ENCODE assay signal across 9 cellular contexts in genomic region chr10:103416436-103417147, GRCh38. TPM values are rescaled to one million over a fixed set of nuclear protein-coding genes. Genes with fewer than 3 reads are reported as not detected.
DNase-seq lines count a peak whose midpoint lies in the region; ATAC-seq, FAIRE-seq and TF ChIP-seq lines count a peak whose summit lies in the region.
"Had no signal": no experiment of that assay in that cellular context is flagged by ENCODE, and none has a peak within 500 bp of the region (broad histone marks: within the 10 kb centered on the region; RNA-seq: fewer than 3 reads in every experiment).

No MANE protein-coding gene starts in this region.

- peak; percentile 69 for TF ChIP-seq RAD21 in SK-N-SH (IDR thresholded peaks at IDR 0.05; ENCODE audit: low read length)

- no peaks in the 10 kb centered on the region; the same call in 1 of the 2 replicates for H3K79me2 ChIP-seq in SK-N-SH (ENCODE audit: insufficient read depth)

- no peak for DNase-seq in D721Med (ENCODE audit: insufficient read length, low spot score)
- peak; percentile 59 for DNase-seq in HTR-8/SVneo (ENCODE audit: insufficient read length, low spot score)
- peak; percentile 50 for DNase-seq in SK-N-SH
- DNase-seq in amniotic epithelial cell (ENCODE audit: low read depth), result peak; percentile 62
- DNase-seq in right cardiac atrium, result peak in 2 of 3 donors; percentile 53 to 81
- peak; percentile 73 for DNase-seq in small intestine

- H3K9me2 ChIP-seq in SK-N-SH, result no peaks in the 10 kb centered on the region

- peaks cover 3% of the 10 kb centered on the region for H3F3A ChIP-seq in SK-N-SH (replicated peaks; ENCODE audit: insufficient read depth)

- peaks cover 72 to 83% of the 10 kb centered on the region in 2 experiments for H3K36me3 ChIP-seq in SK-N-SH (replicated peaks in 1 of 2; ENCODE audit: control insufficient read depth in 1 of 2, insufficient read depth in 2 of 2, low read length in 1 of 2)
- peaks cover 28 to 37% of the 10 kb centered on the region in 2 donors for H3K36me3 ChIP-seq in small intestine (ENCODE audit: control insufficient read depth in 2 of 2, insufficient read depth in 2 of 2, low read length in 2 of 2)

- no peak overlapping the region for H3K27ac ChIP-seq in SK-N-SH (ENCODE audit: low read depth in 2 of 2, low read length in 1 of 2)
- H3K27ac ChIP-seq in right cardiac atrium (ENCODE audit: low read length), result no peak overlapping the region
- H3K27ac ChIP-seq in small intestine (ENCODE audit: low read depth in 1 of 2, low read length in 1 of 2), result no peak overlapping the region

- no peak overlapping the region for H2AFZ ChIP-seq in SK-N-SH (ENCODE audit: low read depth)

- H3K27me3 ChIP-seq in SK-N-SH (ENCODE audit: insufficient read depth) (no peaks in the 10 kb centered on the region), right cardiac atrium (ENCODE audit: control insufficient read depth, insufficient read depth) (no peaks in the 10 kb centered on the region), small intestine (ENCODE audit: control insufficient read depth in 2 of 2, insufficient read depth in 2 of 2, low read length in 2 of 2) (no peaks in the 10 kb centered on the region)

- H4K20me1 ChIP-seq in SK-N-SH (ENCODE audit: insufficient read depth), result 0 out of 2 replicates have a peak, but pooled peaks cover 4% of the 10 kb centered on the region

- H3K4me3 ChIP-seq in SK-N-SH (ENCODE audit: low read depth in 2 of 2, low read length in 1 of 2), result no peak overlapping the region
- no peak overlapping the region for H3K4me3 ChIP-seq in right cardiac atrium (ENCODE audit: low read length)
- H3K4me3 ChIP-seq in small intestine (ENCODE audit: low read depth in 1 of 2, low read length in 2 of 2), result no peak overlapping the region

- no peaks in the 10 kb centered on the region for H3K9me3 ChIP-seq in SK-N-SH
- H3K9me3 ChIP-seq in right cardiac atrium (ENCODE audit: control insufficient read depth, low read length), result no peaks in the 10 kb centered on the region
- no peaks in the 10 kb centered on the region for H3K9me3 ChIP-seq in small intestine (ENCODE audit: control insufficient read depth, low read depth)

- no peak overlapping the region for H3K9ac ChIP-seq in SK-N-SH

- intact Hi-C loops in right cardiac atrium (cut with DNase I), result loop anchor here in 2 of 4 donors (1.0 to 10.0 kb wide), 3 partner anchors 66 to 268 kb away; no protein-coding TSS in a partner anchor

- H3K4me2 ChIP-seq in SK-N-SH, result no peak overlapping the region

- CTCF ChIA-PET in SK-N-SH (lab: Yijun Ruan, JAX), result interaction anchor here (0.6 to 7.1 kb wide), 40 partner anchors 14 to 293 kb away, joined by 3 to 83 read pairs (median 4); partner anchors contain the start of gene CALHM1

- WGBS in SK-N-SH (ENCODE audit: low lambda C conversion rate), result 60% methylated on average over 8 of the region's 8 CpGs
- WGBS in right cardiac atrium, result 48% methylated on average over 8 of the region's 8 CpGs
- WGBS in small intestine, 3 donors, result 45 to 56% (median 48%) methylated on average over 8 of the region's 8 CpGs

- FAIRE-seq in D721Med (lab: Jason Lieb, UNC) (no peak), HTR-8/SVneo (lab: Jason Lieb, UNC) (no peak), small intestine (lab: Jason Lieb, UNC) (no peak)

- ATAC-seq in right cardiac atrium (peak; percentile 41 to 51), GM18868 (IDR thresholded peaks at IDR 0.05; ENCODE audit: unreplicated experiment) (no peak), GM18909 (IDR thresholded peaks at IDR 0.05; ENCODE audit: poor library complexity, unreplicated experiment) (no peak)

- POLR2A ChIA-PET in SK-N-SH (lab: Yijun Ruan, JAX), result no interaction called here

- no peak for TF ChIP-seq EP300 in SK-N-SH (IDR thresholded peaks at IDR 0.05; ENCODE audit: borderline replicate concordance in 1 of 2, low read depth in 1 of 2, low read length in 1 of 2)

- no peaks in the 10 kb centered on the region for H3K4me1 ChIP-seq in SK-N-SH (ENCODE audit: control insufficient read depth in 1 of 2, insufficient read depth in 2 of 2, low read depth in 1 of 2, low read length in 1 of 2)
- no peaks in the 10 kb centered on the region for H3K4me1 ChIP-seq in right cardiac atrium (ENCODE audit: control insufficient read depth, insufficient read depth, low read length)
- no peaks in the 10 kb centered on the region for H3K4me1 ChIP-seq in small intestine (ENCODE audit: control insufficient read depth in 2 of 2, insufficient read depth in 1 of 2, low read depth in 1 of 2, low read length in 1 of 2)

- TF ChIP-seq CTCF in D721Med (IDR thresholded peaks at IDR 0.05; ENCODE audit: insufficient read depth, missing control alignments) (peak; percentile 60), SK-N-SH (IDR thresholded peaks at IDR 0.05) (peak; percentile 79)

TF ChIP-seq in SK-N-SH, 30 proteins besides CTCF, POLR2A, EP300 and RAD21:
- TF ChIP-seq RCOR1 (IDR thresholded peaks at IDR 0.05; ENCODE audit: low read length) (no peak), FOXJ3 (CRISPR knock-in tag; IDR thresholded peaks at IDR 0.05) (no peak), FOSL2 (IDR thresholded peaks at IDR 0.05; ENCODE audit: borderline replicate concordance, low read depth) (no peak), REST (IDR thresholded peaks at IDR 0.05; ENCODE audit: low read depth, low read length) (no peak), SMC3 (IDR thresholded peaks at IDR 0.05; ENCODE audit: low read depth, low read length) (peak; percentile 51), YY1 (IDR thresholded peaks at IDR 0.05; ENCODE audit: low read depth) (no peak), PBX3 (IDR thresholded peaks at IDR 0.05) (no peak)

RNA-seq across cellular contexts. Expression of gene PDCD11, which starts 20.2 kb away (rescaled TPM):
- polyA plus RNA-seq in SK-N-SH (2012; rRNA removed), result 29.8 and 39.9 TPM in 2 replicates
- polyA plus RNA-seq in SK-N-SH (2012; cell fraction: cytosol; rRNA removed), result 12.8 and 18.1 TPM in 2 replicates
- 99.9 and 116 TPM in 2 replicates for polyA plus RNA-seq in SK-N-SH (2012; cell fraction: nucleus; rRNA removed)
- 10 to 100 TPM in 3 of 4 donors, 1 to 10 TPM in 1; 9.4 to 15.7 (median 12.1) TPM for total RNA-seq in right cardiac atrium
- 7.6 TPM for polyA plus RNA-seq in right cardiac atrium
- 10 to 100 TPM in 1 of 3 donors, 1 to 10 TPM in 2; 5.9 to 17.4 (median 9.2) TPM for polyA plus RNA-seq in small intestine

RNA-seq across cellular contexts. Expression of gene ATP5MK, which starts 20.3 kb away (rescaled TPM):
- polyA plus RNA-seq in SK-N-SH (2012; rRNA removed) (408 and 542 TPM in 2 replicates), right cardiac atrium (3,797 TPM), small intestine (1,000 to 10,000 TPM in 2 of 3 donors, 100 to 1,000 TPM in 1; 975 to 1,935 (median 1,087) TPM)
- polyA plus RNA-seq in SK-N-SH (2012; cell fraction: cytosol; rRNA removed), result 550 and 804 TPM in 2 replicates
- 93.7 and 105 TPM in 2 replicates for polyA plus RNA-seq in SK-N-SH (2012; cell fraction: nucleus; rRNA removed)
- total RNA-seq in right cardiac atrium, result 100 to 1,000 TPM; 819 to 995 (median 889) TPM

RNA-seq across cellular contexts. Expression of gene CALHM2, which starts 35.6 kb away (rescaled TPM):
- polyA plus RNA-seq in SK-N-SH (2012; rRNA removed) (0.10 and 0.23 TPM in 2 replicates), right cardiac atrium (22.1 TPM), small intestine (10 to 100 TPM in 1 of 3 donors, 1 to 10 TPM in 2; 1.1 to 29.1 (median 5.4) TPM)
- polyA plus RNA-seq in SK-N-SH (2012; cell fraction: cytosol; rRNA removed), result 0.05 and 0.12 TPM in 2 replicates
- polyA plus RNA-seq in SK-N-SH (2012; cell fraction: nucleus; rRNA removed), result 0.04 and 0.05 TPM in 2 replicates
- total RNA-seq in right cardiac atrium, result 10 to 100 TPM; 24.6 to 31.9 (median 30.3) TPM

RNA-seq across cellular contexts. Expression of gene CALHM1, which starts 42.1 kb away (rescaled TPM):
- polyA plus RNA-seq in SK-N-SH (2012; rRNA removed) (not detected in 2 replicates), right cardiac atrium (not detected), small intestine (under 1 TPM in 1 of 3 donors, not detected in 2; 0.03 TPM)
- polyA plus RNA-seq in SK-N-SH (2012; cell fraction: cytosol; rRNA removed), result not detected in 2 replicates
- not detected in 2 replicates for polyA plus RNA-seq in SK-N-SH (2012; cell fraction: nucleus; rRNA removed)
- not detected for total RNA-seq in right cardiac atrium
- total RNA-seq: subcutaneous adipose tissue had no signal

RNA-seq across cellular contexts. Expression of gene TAF5, which starts 48.8 kb away (rescaled TPM):
- polyA plus RNA-seq in SK-N-SH (2012; rRNA removed), result 1.3 and 1.4 TPM in 2 replicates
- polyA plus RNA-seq in SK-N-SH (2012; cell fraction: cytosol; rRNA removed), result 1.7 and 1.9 TPM in 2 replicates
- 1.5 and 1.8 TPM in 2 replicates for polyA plus RNA-seq in SK-N-SH (2012; cell fraction: nucleus; rRNA removed)
- 1 to 10 TPM; 1.6 to 2.9 (median 2.0) TPM for total RNA-seq in right cardiac atrium
- 1.5 TPM for polyA plus RNA-seq in right cardiac atrium
- 1 to 10 TPM; 2.7 to 3.4 (median 3.3) TPM for polyA plus RNA-seq in small intestine

Comparison
In these comparisons a context has a peak if more than half of its experiments do, and no peak if none do; other contexts are left out.
1. ATAC-seq: peak in right cardiac atrium (2 of 2); none in GM18868 (single experiment) and GM18909 (single experiment).